ENCODE assay signal across 1 cellular context in the genomic region with DNA sequence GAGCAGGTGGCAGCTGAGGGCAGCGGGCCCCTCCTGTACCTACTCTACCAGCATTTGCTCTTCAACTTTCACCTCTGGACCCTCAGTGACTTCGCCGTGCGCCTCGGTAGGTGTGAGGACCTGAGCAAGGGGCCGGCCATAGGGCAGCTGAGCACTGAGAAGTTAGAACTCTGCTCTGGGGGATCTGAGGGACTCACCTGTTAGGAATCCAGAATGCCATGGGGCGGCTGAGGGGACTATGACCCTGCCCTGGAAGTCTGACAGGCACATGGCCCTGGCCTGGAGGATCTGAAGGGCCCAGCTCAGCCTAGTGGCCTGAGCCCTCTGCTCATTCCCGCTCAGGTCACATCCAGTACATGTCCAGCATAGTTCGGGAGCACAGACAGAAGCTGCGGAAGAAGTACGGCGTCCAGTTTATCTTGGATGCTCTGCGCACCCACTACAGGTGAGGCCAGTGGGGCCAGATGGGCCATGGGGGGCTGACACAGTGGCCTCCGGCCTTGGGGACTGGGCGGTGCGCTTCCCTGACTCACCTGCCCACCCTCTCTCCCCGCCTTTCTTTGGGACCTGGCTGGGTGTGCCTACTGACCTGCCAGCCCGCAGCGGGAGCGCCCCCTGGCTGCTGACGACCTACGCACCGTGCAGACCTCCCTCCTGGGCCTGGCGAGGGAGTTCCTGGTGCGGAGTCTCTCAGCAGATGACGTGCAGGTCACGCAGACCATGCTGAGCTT.
TF ChIP-seq lines count a peak whose summit lies in the region.

No MANE protein-coding gene starts in this region.

TF ChIP-seq in HepG2, 621 proteins besides CTCF, POLR2A, EP300 and RAD21 (continued from another document and continues in another):
- TF ChIP-seq ARID5B (CRISPR knock-in tag; IDR thresholded peaks at IDR 0.05) (peak; percentile 20; the same call in 1 of the 2 replicates), XRCC5 (optimal IDR thresholded peaks at IDR 0.05; ENCODE audit: low read length) (peak; percentile 47), ZNF788 (CRISPR knock-in tag; IDR thresholded peaks at IDR 0.05; ENCODE audit: borderline replicate concordance) (peak; percentile 61; the same call in 1 of the 2 replicates), GFI1 (CRISPR knock-in tag; IDR thresholded peaks at IDR 0.05; ENCODE audit: borderline replicate concordance) (0 out of 2 replicates have a peak, but pooled peaks have one; percentile 16), ZNF496 (CRISPR knock-in tag; IDR thresholded peaks at IDR 0.05; ENCODE audit: insufficient replicate concordance) (no peak), MATR3 (CRISPR knock-in tag; IDR thresholded peaks at IDR 0.05) (no peak), ZNF296 (CRISPR knock-in tag; conservative IDR thresholded peaks at IDR 0.05) (0 out of 2 replicates have a peak, but pooled peaks have one; percentile 47), GZF1 (CRISPR knock-in tag; IDR thresholded peaks at IDR 0.05) (no peak; the same call in 1 of the 2 replicates), MXI1 (IDR thresholded peaks at IDR 0.05; ENCODE audit: borderline replicate concordance, low read depth, low read length) (peak; percentile 59; the same call in 1 of the 3 replicates), ZFX (CRISPR knock-in tag; IDR thresholded peaks at IDR 0.05; ENCODE audit: low read depth) (peak; percentile 41; the same call in 1 of the 2 replicates), RARA (CRISPR knock-in tag; IDR thresholded peaks at IDR 0.05) (0 out of 2 replicates have a peak, but pooled peaks have one; percentile 26), ZIK1 (CRISPR knock-in tag; IDR thresholded peaks at IDR 0.05; ENCODE audit: borderline replicate concordance, low read depth) (no peak), ZSCAN29 (CRISPR knock-in tag; conservative IDR thresholded peaks at IDR 0.05) (0 out of 2 replicates have a peak, but pooled peaks have one; percentile 43), CENPX (CRISPR knock-in tag; IDR thresholded peaks at IDR 0.05) (no peak), ZNF263 (CRISPR knock-in tag; IDR thresholded peaks at IDR 0.05) (0 out of 2 replicates have a peak, but pooled peaks have one; percentile 15), HOXA3 (CRISPR knock-in tag; IDR thresholded peaks at IDR 0.05) (peak; percentile 40; the same call in 1 of the 2 replicates), ZSCAN20 (CRISPR knock-in tag; IDR thresholded peaks at IDR 0.05; ENCODE audit: borderline replicate concordance) (no peak), ZFP41 (CRISPR knock-in tag; IDR thresholded peaks at IDR 0.05; ENCODE audit: borderline replicate concordance) (no peak), ZBTB37 (CRISPR knock-in tag; IDR thresholded peaks at IDR 0.05) (no peak), NR2F6 (IDR thresholded peaks at IDR 0.05) (no peak), NR2F6 (CRISPR knock-in tag; IDR thresholded peaks at IDR 0.05) (0 out of 2 replicates have a peak, but pooled peaks have one; percentile 18), ESRRA (CRISPR knock-in tag; IDR thresholded peaks at IDR 0.05; ENCODE audit: low read depth) (0 out of 2 replicates have a peak, but pooled peaks have one; percentile 25), HOXD1 (CRISPR knock-in tag; IDR thresholded peaks at IDR 0.05) (no peak), ZNF224 (CRISPR knock-in tag; IDR thresholded peaks at IDR 0.05) (no peak), ZNF576 (CRISPR knock-in tag; IDR thresholded peaks at IDR 0.05) (no peak), ZNF644 (CRISPR knock-in tag; IDR thresholded peaks at IDR 0.05; ENCODE audit: low read depth) (no peak), BRF2 (CRISPR knock-in tag; IDR thresholded peaks at IDR 0.05) (no peak), ZKSCAN1 (IDR thresholded peaks at IDR 0.05; ENCODE audit: low read length) (no peak), AGO1 (IDR thresholded peaks at IDR 0.05; ENCODE audit: low read depth, low read length, poor library complexity, severe bottlenecking) (peak; percentile 54), STAG1 (CRISPR knock-in tag; IDR thresholded peaks at IDR 0.05) (peak; percentile 96), ZNF232 (CRISPR knock-in tag; IDR thresholded peaks at IDR 0.05; ENCODE audit: borderline replicate concordance) (no peak), KLF12 (CRISPR knock-in tag; IDR thresholded peaks at IDR 0.05; ENCODE audit: borderline replicate concordance) (no peak), HNRNPLL (IDR thresholded peaks at IDR 0.05; ENCODE audit: low read depth, low read length, poor library complexity, severe bottlenecking) (peak; percentile 51), ZNF672 (CRISPR knock-in tag; IDR thresholded peaks at IDR 0.05) (0 out of 2 replicates have a peak, but pooled peaks have one; percentile 45), ELF1 (CRISPR knock-in tag; IDR thresholded peaks at IDR 0.05) (no peak), MYC (CRISPR knock-in tag; IDR thresholded peaks at IDR 0.05; ENCODE audit: borderline replicate concordance) (peak; percentile 53; the same call in 1 of the 2 replicates), ZFY (CRISPR knock-in tag; IDR thresholded peaks at IDR 0.05) (0 out of 2 replicates have a peak, but pooled peaks have one; percentile 17), KAT7 (CRISPR knock-in tag; IDR thresholded peaks at IDR 0.05; ENCODE audit: borderline replicate concordance) (no peak)
- TF ChIP-seq, protein P1, sequence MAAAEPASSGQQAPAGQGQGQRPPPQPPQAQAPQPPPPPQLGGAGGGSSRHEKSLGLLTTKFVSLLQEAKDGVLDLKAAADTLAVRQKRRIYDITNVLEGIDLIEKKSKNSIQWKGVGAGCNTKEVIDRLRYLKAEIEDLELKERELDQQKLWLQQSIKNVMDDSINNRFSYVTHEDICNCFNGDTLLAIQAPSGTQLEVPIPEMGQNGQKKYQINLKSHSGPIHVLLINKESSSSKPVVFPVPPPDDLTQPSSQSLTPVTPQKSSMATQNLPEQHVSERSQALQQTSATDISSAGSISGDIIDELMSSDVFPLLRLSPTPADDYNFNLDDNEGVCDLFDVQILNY (CRISPR knock-in tag; conservative IDR thresholded peaks at IDR 0.05) = no peak
- TF ChIP-seq, protein P2, sequence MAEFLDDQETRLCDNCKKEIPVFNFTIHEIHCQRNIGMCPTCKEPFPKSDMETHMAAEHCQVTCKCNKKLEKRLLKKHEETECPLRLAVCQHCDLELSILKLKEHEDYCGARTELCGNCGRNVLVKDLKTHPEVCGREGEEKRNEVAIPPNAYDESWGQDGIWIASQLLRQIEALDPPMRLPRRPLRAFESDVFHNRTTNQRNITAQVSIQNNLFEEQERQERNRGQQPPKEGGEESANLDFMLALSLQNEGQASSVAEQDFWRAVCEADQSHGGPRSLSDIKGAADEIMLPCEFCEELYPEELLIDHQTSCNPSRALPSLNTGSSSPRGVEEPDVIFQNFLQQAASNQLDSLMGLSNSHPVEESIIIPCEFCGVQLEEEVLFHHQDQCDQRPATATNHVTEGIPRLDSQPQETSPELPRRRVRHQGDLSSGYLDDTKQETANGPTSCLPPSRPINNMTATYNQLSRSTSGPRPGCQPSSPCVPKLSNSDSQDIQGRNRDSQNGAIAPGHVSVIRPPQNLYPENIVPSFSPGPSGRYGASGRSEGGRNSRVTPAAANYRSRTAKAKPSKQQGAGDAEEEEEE (CRISPR knock-in tag; IDR thresholded peaks at IDR 0.05; ENCODE audit: borderline replicate concordance) = no peak
- TF ChIP-seq, protein P3, sequence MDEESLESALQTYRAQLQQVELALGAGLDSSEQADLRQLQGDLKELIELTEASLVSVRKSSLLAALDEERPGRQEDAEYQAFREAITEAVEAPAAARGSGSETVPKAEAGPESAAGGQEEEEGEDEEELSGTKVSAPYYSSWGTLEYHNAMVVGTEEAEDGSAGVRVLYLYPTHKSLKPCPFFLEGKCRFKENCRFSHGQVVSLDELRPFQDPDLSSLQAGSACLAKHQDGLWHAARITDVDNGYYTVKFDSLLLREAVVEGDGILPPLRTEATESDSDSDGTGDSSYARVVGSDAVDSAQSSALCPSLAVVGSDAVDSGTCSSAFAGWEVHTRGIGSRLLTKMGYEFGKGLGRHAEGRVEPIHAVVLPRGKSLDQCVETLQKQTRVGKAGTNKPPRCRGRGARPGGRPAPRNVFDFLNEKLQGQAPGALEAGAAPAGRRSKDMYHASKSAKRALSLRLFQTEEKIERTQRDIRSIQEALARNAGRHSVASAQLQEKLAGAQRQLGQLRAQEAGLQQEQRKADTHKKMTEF (CRISPR knock-in tag; IDR thresholded peaks at IDR 0.05) = no peak
- TF ChIP-seq, protein P4, sequence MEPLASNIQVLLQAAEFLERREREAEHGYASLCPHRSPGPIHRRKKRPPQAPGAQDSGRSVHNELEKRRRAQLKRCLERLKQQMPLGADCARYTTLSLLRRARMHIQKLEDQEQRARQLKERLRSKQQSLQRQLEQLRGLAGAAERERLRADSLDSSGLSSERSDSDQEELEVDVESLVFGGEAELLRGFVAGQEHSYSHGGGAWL (CRISPR knock-in tag; IDR thresholded peaks at IDR 0.05) = peak; percentile 67; the same call in 1 of the 2 replicates
- TF ChIP-seq, protein P5, sequence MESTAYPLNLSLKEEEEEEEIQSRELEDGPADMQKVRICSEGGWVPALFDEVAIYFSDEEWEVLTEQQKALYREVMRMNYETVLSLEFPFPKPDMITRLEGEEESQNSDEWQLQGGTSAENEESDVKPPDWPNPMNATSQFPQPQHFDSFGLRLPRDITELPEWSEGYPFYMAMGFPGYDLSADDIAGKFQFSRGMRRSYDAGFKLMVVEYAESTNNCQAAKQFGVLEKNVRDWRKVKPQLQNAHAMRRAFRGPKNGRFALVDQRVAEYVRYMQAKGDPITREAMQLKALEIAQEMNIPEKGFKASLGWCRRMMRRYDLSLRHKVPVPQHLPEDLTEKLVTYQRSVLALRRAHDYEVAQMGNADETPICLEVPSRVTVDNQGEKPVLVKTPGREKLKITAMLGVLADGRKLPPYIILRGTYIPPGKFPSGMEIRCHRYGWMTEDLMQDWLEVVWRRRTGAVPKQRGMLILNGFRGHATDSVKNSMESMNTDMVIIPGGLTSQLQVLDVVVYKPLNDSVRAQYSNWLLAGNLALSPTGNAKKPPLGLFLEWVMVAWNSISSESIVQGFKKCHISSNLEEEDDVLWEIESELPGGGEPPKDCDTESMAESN (CRISPR knock-in tag; conservative IDR thresholded peaks at IDR 0.05) = 0 out of 2 replicates have a peak, but pooled peaks have one; percentile 47
- TF ChIP-seq, protein P6, sequence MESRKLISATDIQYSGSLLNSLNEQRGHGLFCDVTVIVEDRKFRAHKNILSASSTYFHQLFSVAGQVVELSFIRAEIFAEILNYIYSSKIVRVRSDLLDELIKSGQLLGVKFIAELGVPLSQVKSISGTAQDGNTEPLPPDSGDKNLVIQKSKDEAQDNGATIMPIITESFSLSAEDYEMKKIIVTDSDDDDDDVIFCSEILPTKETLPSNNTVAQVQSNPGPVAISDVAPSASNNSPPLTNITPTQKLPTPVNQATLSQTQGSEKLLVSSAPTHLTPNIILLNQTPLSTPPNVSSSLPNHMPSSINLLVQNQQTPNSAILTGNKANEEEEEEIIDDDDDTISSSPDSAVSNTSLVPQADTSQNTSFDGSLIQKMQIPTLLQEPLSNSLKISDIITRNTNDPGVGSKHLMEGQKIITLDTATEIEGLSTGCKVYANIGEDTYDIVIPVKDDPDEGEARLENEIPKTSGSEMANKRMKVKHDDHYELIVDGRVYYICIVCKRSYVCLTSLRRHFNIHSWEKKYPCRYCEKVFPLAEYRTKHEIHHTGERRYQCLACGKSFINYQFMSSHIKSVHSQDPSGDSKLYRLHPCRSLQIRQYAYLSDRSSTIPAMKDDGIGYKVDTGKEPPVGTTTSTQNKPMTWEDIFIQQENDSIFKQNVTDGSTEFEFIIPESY (CRISPR knock-in tag; IDR thresholded peaks at IDR 0.05) = peak; percentile 93
